10 cellular contexts compared by ENCODE assay signal in genomic region chr11:111602865-111603632, GRCh38. TPM values are rescaled to one million over a fixed set of nuclear protein-coding genes. Genes with fewer than 3 reads are reported as not detected.
DNase-seq lines count a peak whose midpoint lies in the region; ATAC-seq, FAIRE-seq and TF ChIP-seq lines count a peak whose summit lies in the region.
"Had no signal": no experiment of that assay in that cellular context is flagged by ENCODE, and none has a peak within 500 bp of the region (broad histone marks: within the 10 kb centered on the region; RNA-seq: fewer than 3 reads in every experiment).

No MANE protein-coding gene starts in this region.

- H3K36me3 Mint-ChIP-seq in chondrocyte (ENCODE audit: low read depth), result no peaks in the 10 kb centered on the region

- no peaks in the 10 kb centered on the region for H3F3A ChIP-seq in smooth muscle cell (ENCODE audit: low read depth)

- H3K9me3 ChIP-seq in kidney (ENCODE audit: control insufficient read depth in 1 of 2, low read length in 2 of 2), result no peaks in the 10 kb centered on the region
- H3K9me3 ChIP-seq in smooth muscle cell (replicated peaks; ENCODE audit: low read depth), result no peaks in the 10 kb centered on the region

- H4K20me1 ChIP-seq in smooth muscle cell (ENCODE audit: low read depth), result peaks cover 50% of the 10 kb centered on the region

- peak; percentile 73 for DNase-seq in DMS 273 (lab: John Stamatoyannopoulos, UW; ENCODE audit: unreplicated experiment)
- DNase-seq in DMS 273 treated with DMSO at 0.1 percent for 48 hours (lab: John Stamatoyannopoulos, UW), result no peak
- peak; percentile 59 for DNase-seq in RPMI8226
- no peak for DNase-seq in chondrocyte (ENCODE audit: low spot score)
- no peak for DNase-seq in kidney
- DNase-seq in smooth muscle cell (lab: John Stamatoyannopoulos, UW; ENCODE audit: unreplicated experiment), result no peak
- no peak for DNase-seq in NCI-H2196 treated with DMSO at 0.1 percent for 48 hours (lab: John Stamatoyannopoulos, UW; ENCODE audit: unreplicated experiment)

- H3K4me3 Mint-ChIP-seq in chondrocyte (ENCODE audit: unreplicated experiment), result peak overlapping the region; percentile 86

- peaks cover 33% of the 10 kb centered on the region for H3K4me1 Mint-ChIP-seq in chondrocyte (ENCODE audit: low read depth)

- intact Hi-C loops in kidney (cut with DNase I), result loop anchor here (5.0 to 10.0 kb wide), 2 partner anchors 174 to 242 kb away; no protein-coding TSS in a partner anchor

- H3K27me3 Mint-ChIP-seq in chondrocyte (ENCODE audit: low read depth), result no peaks in the 10 kb centered on the region

- no peaks in the 10 kb centered on the region for H3K27me3 ChIP-seq in smooth muscle cell (ENCODE audit: low read depth)

- no peaks in the 10 kb centered on the region for H3K9me3 Mint-ChIP-seq in chondrocyte (ENCODE audit: low read depth)

- H3K9ac ChIP-seq in kidney (ENCODE audit: low read length in 2 of 2) (peak overlapping the region; percentile 90 to 91), smooth muscle cell (ENCODE audit: low read depth) (peak overlapping the region; percentile 99)

- H3K36me3 ChIP-seq in kidney (ENCODE audit: control insufficient read depth in 1 of 2, insufficient read depth in 2 of 2, low read length in 2 of 2) (no peaks in the 10 kb centered on the region), smooth muscle cell (ENCODE audit: low read depth) (no peaks in the 10 kb centered on the region)

- H2AFZ ChIP-seq in smooth muscle cell (ENCODE audit: low read depth), result peak overlapping the region; percentile 85

- peaks cover 55% of the 10 kb centered on the region for H3K79me2 ChIP-seq in smooth muscle cell (ENCODE audit: low read depth)

- peaks cover 3 to 6% of the 10 kb centered on the region in 2 donors for H3K4me1 ChIP-seq in kidney (ENCODE audit: control insufficient read depth in 1 of 2, insufficient read depth in 1 of 2, low read depth in 1 of 2, low read length in 2 of 2)
- peaks cover 21% of the 10 kb centered on the region for H3K4me1 ChIP-seq in smooth muscle cell (ENCODE audit: low read depth)

- peak; percentile 15 for ATAC-seq in HG02970 (IDR thresholded peaks at IDR 0.05; ENCODE audit: low FRiP score, unreplicated experiment)

- H3K27ac Mint-ChIP-seq in chondrocyte (ENCODE audit: unreplicated experiment), result peak overlapping the region; percentile 84

- TF ChIP-seq CTCF in chondrocyte (IDR thresholded peaks at IDR 0.05), result no peak
- no peak for TF ChIP-seq CTCF in kidney (IDR thresholded peaks at IDR 0.05; ENCODE audit: borderline replicate concordance, extremely low read depth, insufficient read depth)
- TF ChIP-seq CTCF in smooth muscle cell (IDR thresholded peaks at IDR 0.05; ENCODE audit: borderline replicate concordance, insufficient read depth, poor library complexity, severe bottlenecking), result no peak

- peak overlapping the region; percentile 84 for H3K4me2 ChIP-seq in smooth muscle cell

- 4% methylated on average over 21 of the region's 44 CpGs for WGBS in smooth muscle cell (ENCODE audit: low lambda C conversion rate)

- H3K27ac ChIP-seq in kidney (ENCODE audit: low read depth in 2 of 2, low read length in 2 of 2), result peak overlapping the region; percentile 96 to 98
- peak overlapping the region; percentile 98 for H3K27ac ChIP-seq in smooth muscle cell (ENCODE audit: low read depth)

- H3K4me3 ChIP-seq in kidney (ENCODE audit: low read length in 2 of 2) (peak overlapping the region; percentile 91 to 95), smooth muscle cell (peak overlapping the region; percentile 97)

- FAIRE-seq in kidney (lab: Jason Lieb, UNC), result no peak
- FAIRE-seq: A204.1, endometrium had no signal

RNA-seq across cellular contexts. Expression of gene SIK2, which starts 0.8 kb away (rescaled TPM):
- total RNA-seq in chondrocyte (12.9 to 16.2 TPM (median 14.4 TPM) in 3 replicates), kidney (40.1 TPM), smooth muscle cell (12.5 and 14.1 TPM in 2 replicates)
- polyA plus RNA-seq in kidney (ENCODE audit: insufficient read depth, low read depth, low replicate concordance) (6.4 TPM), smooth muscle cell (1.9 and 2.4 TPM in 2 replicates)

Comparison
In these comparisons a context has a peak if more than half of its experiments do, and no peak if none do; other contexts are left out.
1. DNase-seq: peak in DMS 273 (single experiment) and RPMI8226 (single experiment); none in DMS 273 treated with DMSO at 0.1 percent for 48 hours (single experiment), chondrocyte (single experiment), kidney (single experiment), smooth muscle cell (single experiment) and NCI-H2196 treated with DMSO at 0.1 percent for 48 hours (single experiment).